14 cellular contexts compared by ENCODE assay signal in genomic region chr3:115788921-115789470, GRCh38.
A peak's percentile ranks its signal among the peaks of the same experiment; 100 is the strongest.
DNase-seq lines count a peak whose midpoint lies in the region; ATAC-seq and TF ChIP-seq lines count a peak whose summit lies in the region.
"Had no signal": no experiment of that assay in that cellular context is flagged by ENCODE, and none has a peak within 500 bp of the region (broad histone marks: within the 10 kb centered on the region; RNA-seq: fewer than 3 reads in every experiment).

No MANE protein-coding gene starts in this region.

- no peaks in the 10 kb centered on the region for H3K27me3 ChIP-seq in kidney epithelial cell (ENCODE audit: control insufficient read depth, insufficient read depth, low read length)

- in situ Hi-C loops in astrocyte of the cerebellum (cut with HindIII; ENCODE audit: low sequenced_read_pairs): no loop called here

- no peak overlapping the region for H3K4me3 ChIP-seq in astrocyte of the cerebellum (ENCODE audit: low read depth, low read length)
- H3K4me3 ChIP-seq in kidney epithelial cell (ENCODE audit: low read depth, low read length): no peak overlapping the region

- ATAC-seq in HG03025 (IDR thresholded peaks at IDR 0.05; ENCODE audit: low FRiP score, unreplicated experiment) (no peak), HG03571 (IDR thresholded peaks at IDR 0.05; ENCODE audit: unreplicated experiment) (no peak), HG02884 (IDR thresholded peaks at IDR 0.05; ENCODE audit: unreplicated experiment) (no peak)
- ATAC-seq: naive thymus-derived CD8-positive, alpha-beta T cell had no signal

- no peaks in the 10 kb centered on the region for H3K36me3 ChIP-seq in kidney epithelial cell (ENCODE audit: control insufficient read depth, insufficient read depth, low read length)

- TF ChIP-seq CTCF in AG09319 (IDR thresholded peaks at IDR 0.05; ENCODE audit: low read depth, low read length) (no peak), astrocyte of the cerebellum (IDR thresholded peaks at IDR 0.05; ENCODE audit: low read depth, low read length, missing control alignments) (no peak), kidney epithelial cell (IDR thresholded peaks at IDR 0.05; ENCODE audit: insufficient read depth, low read length, poor library complexity, severe bottlenecking) (no peak)

- peak; percentile 60 for DNase-seq in AG09319 (ENCODE audit: extremely low read depth, low read depth)
- peak; percentile 20 for DNase-seq in HT-29 (ENCODE audit: low spot score)
- DNase-seq in astrocyte of the cerebellum (ENCODE audit: low read depth): peak; percentile 89
- peak; percentile 80 for DNase-seq in kidney epithelial cell (ENCODE audit: low read depth)
- no peak for DNase-seq in activated CD4-positive, alpha-beta T cell treated with anti-CD3 and anti-CD28 coated beads for 4 hours
- DNase-seq: activated CD4-positive, alpha-beta T cell treated with anti-CD3 and anti-CD28 coated beads for 48 hours; COR-L47; effector CD8-positive, alpha-beta T cell; naive thymus-derived CD8-positive, alpha-beta T cell; Right ventricle myocardium superior; stimulated activated CD4-positive, alpha-beta T cell treated with anti-CD3 and anti-CD28 coated beads, Interleukin-15, amount 100 ng/mL, for 24 hours had no signal

Comparison
In these comparisons a context has a peak if more than half of its experiments do, and no peak if none do; other contexts are left out.
1. DNase-seq: peak in AG09319 (single experiment), HT-29 (single experiment), astrocyte of the cerebellum (single experiment) and kidney epithelial cell (single experiment); none in activated CD4-positive, alpha-beta T cell treated with anti-CD3 and anti-CD28 coated beads for 4 hours (0 of 2).